Comparison of ENCODE assay signal across 22 cellular contexts in genomic region chr2:181318504-181319280, GRCh38.
"Had no signal": no experiment of that assay in that cellular context is flagged by ENCODE, and none has a peak within 500 bp of the region (broad histone marks: within the 10 kb centered on the region; RNA-seq: fewer than 3 reads in every experiment).

No MANE protein-coding gene starts in this region.

- H3K9me3 ChIP-seq: neutrophil, psoas muscle, right lobe of liver, testis, tibial nerve had no signal

- H3K27ac Mint-ChIP-seq: nephron progenitor cell; stimulated activated memory B cell treated with anti-CD40 and anti-IgM and Interleukin-4, amounts not matched to agents 10 μg/mL and 1 μg/mL and 100 μg/mL, for 72 hours; stimulated activated naive CD8-positive, alpha-beta T cell treated with anti-CD3 and anti-CD28 coated beads, Interleukin-15, amount 100 ng/mL, for 72 hours had no signal

- H3K9me3 Mint-ChIP-seq: nephron progenitor cell; stimulated activated memory B cell treated with anti-CD40 and anti-IgM and Interleukin-4, amounts not matched to agents 10 μg/mL and 1 μg/mL and 100 μg/mL, for 72 hours had no signal

- DNase-seq: cortex of kidney; dorsolateral prefrontal cortex; effector CD8-positive, alpha-beta T cell; foreskin melanocyte; head of caudate nucleus; kidney; left cardiac atrium; left ventricle myocardium superior; naive thymus-derived CD4-positive, alpha-beta T cell; nephron progenitor cell; psoas muscle; retina; right lobe of liver; stimulated activated CD4-positive, alpha-beta T cell treated with anti-CD3 and anti-CD28 coated beads, Interleukin-15, amount 100 ng/mL, for 24 hours; stimulated activated CD4-positive, alpha-beta T cell treated with anti-CD3 and anti-CD28 coated beads, Interleukin-1b, Interleukin-23, amount 100 ng/mL, for 48 hours; stimulated activated CD4-positive, alpha-beta T cell treated with anti-CD3 and anti-CD28 coated beads, Interleukin-4, amount 100 ng/mL, for 24 hours; stimulated activated naive CD8-positive, alpha-beta T cell treated with anti-CD3 and anti-CD28 coated beads, Interleukin-15, amount 100 ng/mL, for 72 hours; testis had no signal

- H3K4me3 Mint-ChIP-seq: naive thymus-derived CD4-positive, alpha-beta T cell; nephron progenitor cell; stimulated activated memory B cell treated with anti-CD40 and anti-IgM and Interleukin-4, amounts not matched to agents 10 μg/mL and 1 μg/mL and 100 μg/mL, for 72 hours; stimulated activated naive CD8-positive, alpha-beta T cell treated with anti-CD3 and anti-CD28 coated beads, Interleukin-15, amount 100 ng/mL, for 72 hours had no signal

- ATAC-seq: left cardiac atrium; left ventricle myocardium superior; naive thymus-derived CD4-positive, alpha-beta T cell; psoas muscle; right lobe of liver; stimulated activated memory B cell treated with anti-CD40 and anti-IgM and Interleukin-4, amounts not matched to agents 10 μg/mL and 1 μg/mL and 100 μg/mL, for 72 hours; stimulated activated naive CD8-positive, alpha-beta T cell treated with anti-CD3 and anti-CD28 coated beads, Interleukin-15, amount 100 ng/mL, for 72 hours had no signal

- H3K36me3 ChIP-seq: neutrophil, right lobe of liver, tibial nerve had no signal

- H3K27me3 Mint-ChIP-seq: naive thymus-derived CD4-positive, alpha-beta T cell; stimulated activated memory B cell treated with anti-CD40 and anti-IgM and Interleukin-4, amounts not matched to agents 10 μg/mL and 1 μg/mL and 100 μg/mL, for 72 hours; stimulated activated naive CD8-positive, alpha-beta T cell treated with anti-CD3 and anti-CD28 coated beads, Interleukin-15, amount 100 ng/mL, for 72 hours had no signal

- H3K36me3 Mint-ChIP-seq: stimulated activated memory B cell treated with anti-CD40 and anti-IgM and Interleukin-4, amounts not matched to agents 10 μg/mL and 1 μg/mL and 100 μg/mL, for 72 hours had no signal

- H3K27ac ChIP-seq: dorsolateral prefrontal cortex, hepatocyte, neutrophil, psoas muscle, right lobe of liver, testis, tibial nerve had no signal
